13 cellular contexts compared by ENCODE assay signal in genomic region chr12:16880864-16881285, GRCh38.
DNase-seq lines count a peak whose midpoint lies in the region; ATAC-seq, FAIRE-seq and TF ChIP-seq lines count a peak whose summit lies in the region.
"Had no signal": no experiment of that assay in that cellular context is flagged by ENCODE, and none has a peak within 500 bp of the region (broad histone marks: within the 10 kb centered on the region; RNA-seq: fewer than 3 reads in every experiment).

No MANE protein-coding gene starts in this region.

- H3K36me3 ChIP-seq in kidney (ENCODE audit: control insufficient read depth in 1 of 2, insufficient read depth in 2 of 2, low read length in 2 of 2) = no peaks in the 10 kb centered on the region
- no peaks in the 10 kb centered on the region for H3K36me3 ChIP-seq in upper lobe of left lung

- WGBS in upper lobe of left lung, 2 donors = 31 to 44% methylated on average over 10 of the region's 10 CpGs

- H3K4me3 ChIP-seq in kidney (ENCODE audit: low read length in 2 of 2) (no peak overlapping the region), upper lobe of left lung (peak overlapping the region in 3 of 4 donors; percentile 17 to 29 (median 27))
- H3K4me3 ChIP-seq: coronary artery had no signal

- TF ChIP-seq POLR2A in upper lobe of left lung (IDR thresholded peaks at IDR 0.05) = no peak

- H3K9ac ChIP-seq in kidney (ENCODE audit: low read length in 2 of 2) = no peak overlapping the region

- TF ChIP-seq CTCF in kidney (IDR thresholded peaks at IDR 0.05; ENCODE audit: borderline replicate concordance, extremely low read depth, insufficient read depth) (no peak), upper lobe of left lung (IDR thresholded peaks at IDR 0.05) (no peak)

- DNase-seq in NCI-H187 (lab: John Stamatoyannopoulos, UW) (peak; percentile 5 to 17), NCI-H187 treated with DMSO at 0.1 percent for 48 hours (lab: John Stamatoyannopoulos, UW) (no peak), NCI-H82 treated with DMSO at 0.1 percent for 48 hours (lab: John Stamatoyannopoulos, UW; ENCODE audit: unreplicated experiment) (peak; percentile 55), kidney (peak; percentile 20), upper lobe of left lung (peak in 1 of 2 donors; percentile 22), left cardiac atrium (no peak)
- DNase-seq: activated CD4-positive, CD25-positive, alpha-beta regulatory T cell; GOT3; stimulated activated naive B cell treated with anti-CD40 and anti-IgM and Interleukin-4, amounts not matched to agents 10 μg/mL and 1 μg/mL and 100 μg/mL, for 72 hours had no signal

- intact Hi-C loops in kidney (cut with DNase I) (no loop called here), left cardiac atrium (cut with DNase I) (no loop called here)

- H3K9me3 ChIP-seq in kidney (ENCODE audit: control insufficient read depth in 1 of 2, low read length in 2 of 2) (no peaks in the 10 kb centered on the region), upper lobe of left lung (no peaks in the 10 kb centered on the region)

- TF ChIP-seq EP300 in upper lobe of left lung (IDR thresholded peaks at IDR 0.05) = no peak

- FAIRE-seq in kidney (lab: Jason Lieb, UNC) = no peak

- H3K4me1 ChIP-seq in kidney (ENCODE audit: control insufficient read depth in 1 of 2, insufficient read depth in 1 of 2, low read depth in 1 of 2, low read length in 2 of 2) = peaks cover 0 to 2% of the 10 kb centered on the region in 2 donors
- H3K4me1 ChIP-seq in upper lobe of left lung = no peaks in the 10 kb centered on the region

- H3K27me3 ChIP-seq in upper lobe of left lung = no peaks in the 10 kb centered on the region

- H3K27ac ChIP-seq in kidney (ENCODE audit: low read depth in 2 of 2, low read length in 2 of 2) (no peak overlapping the region), upper lobe of left lung (no peak overlapping the region)
- H3K27ac ChIP-seq: 22Rv1, coronary artery had no signal

- ATAC-seq in upper lobe of left lung (ENCODE audit: low FRiP score in 2 of 2) (peak in 1 of 2 donors; percentile 26), GM18909 (IDR thresholded peaks at IDR 0.05; ENCODE audit: poor library complexity, unreplicated experiment) (no peak), GM18873 (IDR thresholded peaks at IDR 0.05; ENCODE audit: low FRiP score, unreplicated experiment) (no peak), left cardiac atrium (no peak)
- ATAC-seq: stimulated activated naive B cell treated with anti-CD40 and anti-IgM and Interleukin-4, amounts not matched to agents 10 μg/mL and 1 μg/mL and 100 μg/mL, for 72 hours had no signal

Comparison
In these comparisons a context has a peak if more than half of its experiments do, and no peak if none do; other contexts are left out.
1. DNase-seq: peak in NCI-H187 (2 of 2), NCI-H82 treated with DMSO at 0.1 percent for 48 hours (single experiment) and kidney (single experiment); none in NCI-H187 treated with DMSO at 0.1 percent for 48 hours (single experiment) and left cardiac atrium (single experiment).
2. H3K4me3 ChIP-seq: peak in upper lobe of left lung (3 of 4); none in kidney (0 of 2).